In genomic region chr5:95555553-95555952, GRCh38 we compare ENCODE assay signal across 8 cellular contexts. TPM values are rescaled to one million over a fixed set of nuclear protein-coding genes. Genes with fewer than 3 reads are reported as not detected.
A peak's percentile ranks its signal among the peaks of the same experiment; 100 is the strongest.
DNase-seq lines count a peak whose midpoint lies in the region; ATAC-seq and TF ChIP-seq lines count a peak whose summit lies in the region.

No MANE protein-coding gene starts in this region.

- ATAC-seq in HG03139 (IDR thresholded peaks at IDR 0.05; ENCODE audit: unreplicated experiment), result no peak

- H3K4me3 ChIP-seq in GM12864 (ENCODE audit: low read depth, low read length) (peak overlapping the region; percentile 90), SU-DHL-6 (ENCODE audit: insufficient read depth, low read length, poor library complexity, severe bottlenecking) (peak overlapping the region; percentile 66), fibroblast of pulmonary artery (replicated peaks; ENCODE audit: low read depth, low read length) (peak overlapping the region; percentile 94), trophoblast cell (ENCODE audit: low read depth, low read length) (peak overlapping the region; percentile 90)

- H3K27ac ChIP-seq in SU-DHL-6 (ENCODE audit: low read depth, low read length) (peak overlapping the region; percentile 82), trophoblast cell (ENCODE audit: low read depth, low read length) (peak overlapping the region; percentile 55)

- no peaks in the 10 kb centered on the region for H3K27me3 ChIP-seq in SU-DHL-6 (ENCODE audit: low read length)
- no peaks in the 10 kb centered on the region for H3K27me3 ChIP-seq in trophoblast cell (ENCODE audit: insufficient read depth, low read length)

- H4K12ac ChIP-seq in trophoblast cell (ENCODE audit: low read depth, low read length), result no peak overlapping the region

- H4K91ac ChIP-seq in trophoblast cell (ENCODE audit: low read depth, low read length), result no peak overlapping the region

- H2AK5ac ChIP-seq in trophoblast cell (ENCODE audit: low read length), result no peak overlapping the region

- H3K14ac ChIP-seq in trophoblast cell (ENCODE audit: low read length), result no peak overlapping the region

- WGBS in trophoblast cell (ENCODE audit: extremely low coverage, insufficient coverage, insufficient read length), result no CpG with 5 or more reads among the region's 9 CpGs

- peaks cover 9% of the 10 kb centered on the region for H3K79me1 ChIP-seq in trophoblast cell (ENCODE audit: low read length)

- H4K8ac ChIP-seq in trophoblast cell (ENCODE audit: low read depth, low read length), result no peak overlapping the region

- no peak overlapping the region for H2BK5ac ChIP-seq in trophoblast cell (ENCODE audit: low read depth, low read length, poor library complexity)

- H3K36me3 ChIP-seq in SU-DHL-6 (ENCODE audit: low read length) (peaks cover 8% of the 10 kb centered on the region), trophoblast cell (ENCODE audit: control insufficient read depth in 1 of 2, insufficient read depth in 2 of 2, low read length in 2 of 2) (no peaks in the 10 kb centered on the region)

- no peak overlapping the region for H3K23ac ChIP-seq in trophoblast cell (ENCODE audit: low read length)

- TF ChIP-seq CTCF in GM12864 (IDR thresholded peaks at IDR 0.05; ENCODE audit: low read depth, low read length, missing control alignments) (no peak), SU-DHL-6 (IDR thresholded peaks at IDR 0.05; ENCODE audit: insufficient read depth, low read length, poor library complexity, severe bottlenecking) (no peak), fibroblast of pulmonary artery (IDR thresholded peaks at IDR 0.05; ENCODE audit: low read length, missing control alignments) (no peak)

- no peak overlapping the region for H3K4ac ChIP-seq in trophoblast cell (ENCODE audit: low read depth, low read length)

- peaks cover 5 to 6% of the 10 kb centered on the region in 2 experiments for H3K4me1 ChIP-seq in trophoblast cell (ENCODE audit: control insufficient read depth in 1 of 2, insufficient read depth in 2 of 2, low read length in 2 of 2)

- H2AFZ ChIP-seq in SU-DHL-6 (ENCODE audit: low read depth, low read length, severe bottlenecking) (peak overlapping the region; percentile 70), trophoblast cell (ENCODE audit: insufficient read depth, low read length, poor library complexity) (no peak overlapping the region)

- no peak overlapping the region for H3K18ac ChIP-seq in trophoblast cell (ENCODE audit: low read length)

- H3K79me2 ChIP-seq in SU-DHL-6 (ENCODE audit: insufficient read depth, low read length), result peaks cover 53% of the 10 kb centered on the region
- peaks cover 3% of the 10 kb centered on the region for H3K79me2 ChIP-seq in trophoblast cell (ENCODE audit: control insufficient read depth, insufficient read depth, low read length, poor library complexity)

- no peaks in the 10 kb centered on the region for H4K20me1 ChIP-seq in SU-DHL-6 (ENCODE audit: low read depth, low read length)

- no peak overlapping the region for H2BK120ac ChIP-seq in trophoblast cell (ENCODE audit: insufficient read depth, low read length, poor library complexity)

- no peaks in the 10 kb centered on the region for H3K9me2 ChIP-seq in SU-DHL-6 (replicated peaks; ENCODE audit: insufficient read depth, low read length)

- no peak overlapping the region for H2BK12ac ChIP-seq in trophoblast cell (ENCODE audit: low read length)

- H3K9ac ChIP-seq in SU-DHL-6 (ENCODE audit: low read length), result peak overlapping the region; percentile 58
- H3K9ac ChIP-seq in trophoblast cell (ENCODE audit: low read length), result peak overlapping the region; percentile 34

- H3F3A ChIP-seq in SU-DHL-6 (ENCODE audit: insufficient read depth), result peaks cover 14% of the 10 kb centered on the region

- no peak for DNase-seq in GM12864 (ENCODE audit: low read depth)
- DNase-seq in fibroblast of pulmonary artery (ENCODE audit: low read depth), result peak; percentile 24
- DNase-seq in trophoblast cell, result no peak
- no peak for DNase-seq in hepatic stellate cell (ENCODE audit: low spot score)
- no peak for DNase-seq in NCI-H2107 (lab: John Stamatoyannopoulos, UW)
- DNase-seq in activated CD8-positive, alpha-beta memory T cell treated with anti-CD3 and anti-CD28 coated beads, Interleukin-2, amount 50 U/mL, for 48 hours, result no peak

- H3K9me3 ChIP-seq in SU-DHL-6 (ENCODE audit: insufficient read depth, low read length) (no peaks in the 10 kb centered on the region), trophoblast cell (ENCODE audit: insufficient read depth, low read depth, low read length) (no peaks in the 10 kb centered on the region)

- H3K4me2 ChIP-seq in SU-DHL-6 (ENCODE audit: low read depth, low read length, poor library complexity, severe bottlenecking), result peak overlapping the region; percentile 92
- peak overlapping the region; percentile 62 for H3K4me2 ChIP-seq in trophoblast cell (ENCODE audit: low read length)

RNA-seq across cellular contexts. Expression of gene ARSK, which starts 0.7 kb away (rescaled TPM):
- polyA plus RNA-seq in trophoblast cell (2013), result 7.7 and 8.0 TPM in 2 replicates

RNA-seq across cellular contexts. Expression of gene SKIC3, which starts 0.8 kb away (rescaled TPM):
- 33.3 and 33.5 TPM in 2 replicates for polyA plus RNA-seq in trophoblast cell (2013)
